Comparison of ENCODE assay signal across 20 cellular contexts in genomic region chr14:95257521-95257920, GRCh38.
"Had no signal": no experiment of that assay in that cellular context is flagged by ENCODE, and none has a peak within 500 bp of the region (broad histone marks: within the 10 kb centered on the region; RNA-seq: fewer than 3 reads in every experiment).

No MANE protein-coding gene starts in this region.

- H3K36me3 ChIP-seq: esophagus muscularis mucosa, gastrocnemius medialis, left lung, lower lobe of right lung, ovary, right atrium auricular region, sigmoid colon, tibial nerve had no signal

- H3K9me3 Mint-ChIP-seq: memory B cell; naive thymus-derived CD4-positive, alpha-beta T cell; neural crest cell; stimulated activated naive B cell treated with anti-CD40 and anti-IgM and Interleukin-4, amounts not matched to agents 10 μg/mL and 1 μg/mL and 100 μg/mL, for 72 hours; stimulated activated naive CD8-positive, alpha-beta T cell treated with anti-CD3 and anti-CD28 coated beads, Interleukin-15, amount 100 ng/mL, for 72 hours had no signal

- H3K9me3 ChIP-seq: esophagus muscularis mucosa, gastrocnemius medialis, left lung, lower lobe of right lung, ovary, right atrium auricular region, sigmoid colon, testis, tibial nerve had no signal

- DNase-seq: effector memory CD4-positive, alpha-beta T cell; gastrocnemius medialis; left lung; lower lobe of right lung; naive thymus-derived CD4-positive, alpha-beta T cell; nucleus accumbens; ovary; sigmoid colon; stimulated activated CD4-positive, alpha-beta T cell treated with anti-CD3 and anti-CD28 coated beads, Interleukin-2, amount 100 ng/mL, for 24 hours; stimulated activated CD4-positive, alpha-beta T cell treated with anti-CD3 and anti-CD28 coated beads, Interleukin-4, amount 100 ng/mL, for 4 hours; stimulated activated naive B cell treated with anti-CD40 and anti-IgM and Interleukin-4, amounts not matched to agents 10 μg/mL and 1 μg/mL and 100 μg/mL, for 72 hours; stimulated activated naive CD8-positive, alpha-beta T cell treated with anti-CD3 and anti-CD28 coated beads, Interleukin-15, amount 100 ng/mL, for 72 hours; testis had no signal

- H3K27ac ChIP-seq: epithelial cell of prostate, esophagus muscularis mucosa, gastrocnemius medialis, left lung, lower lobe of right lung, ovary, right atrium auricular region, sigmoid colon, skin epidermis, testis had no signal

- H3K4me3 ChIP-seq: esophagus muscularis mucosa, gastrocnemius medialis, left lung, lower lobe of right lung, ovary, right atrium auricular region, sigmoid colon, skin epidermis, testis, tibial nerve had no signal

- H3K27me3 Mint-ChIP-seq: stimulated activated naive B cell treated with anti-CD40 and anti-IgM and Interleukin-4, amounts not matched to agents 10 μg/mL and 1 μg/mL and 100 μg/mL, for 72 hours; stimulated activated naive CD8-positive, alpha-beta T cell treated with anti-CD3 and anti-CD28 coated beads, Interleukin-15, amount 100 ng/mL, for 72 hours had no signal

- H3K4me3 Mint-ChIP-seq: memory B cell; naive thymus-derived CD4-positive, alpha-beta T cell; neural crest cell; stimulated activated naive B cell treated with anti-CD40 and anti-IgM and Interleukin-4, amounts not matched to agents 10 μg/mL and 1 μg/mL and 100 μg/mL, for 72 hours; stimulated activated naive CD8-positive, alpha-beta T cell treated with anti-CD3 and anti-CD28 coated beads, Interleukin-15, amount 100 ng/mL, for 72 hours had no signal

- H3K27me3 ChIP-seq: esophagus muscularis mucosa, gastrocnemius medialis, left lung, ovary, right atrium auricular region, sigmoid colon, testis, tibial nerve had no signal

- H3K36me3 Mint-ChIP-seq: memory B cell; naive thymus-derived CD4-positive, alpha-beta T cell had no signal

- H3K27ac Mint-ChIP-seq: memory B cell; naive thymus-derived CD4-positive, alpha-beta T cell; stimulated activated naive B cell treated with anti-CD40 and anti-IgM and Interleukin-4, amounts not matched to agents 10 μg/mL and 1 μg/mL and 100 μg/mL, for 72 hours; stimulated activated naive CD8-positive, alpha-beta T cell treated with anti-CD3 and anti-CD28 coated beads, Interleukin-15, amount 100 ng/mL, for 72 hours had no signal
